Comparison of ENCODE assay signal across 21 cellular contexts in the genomic region with DNA sequence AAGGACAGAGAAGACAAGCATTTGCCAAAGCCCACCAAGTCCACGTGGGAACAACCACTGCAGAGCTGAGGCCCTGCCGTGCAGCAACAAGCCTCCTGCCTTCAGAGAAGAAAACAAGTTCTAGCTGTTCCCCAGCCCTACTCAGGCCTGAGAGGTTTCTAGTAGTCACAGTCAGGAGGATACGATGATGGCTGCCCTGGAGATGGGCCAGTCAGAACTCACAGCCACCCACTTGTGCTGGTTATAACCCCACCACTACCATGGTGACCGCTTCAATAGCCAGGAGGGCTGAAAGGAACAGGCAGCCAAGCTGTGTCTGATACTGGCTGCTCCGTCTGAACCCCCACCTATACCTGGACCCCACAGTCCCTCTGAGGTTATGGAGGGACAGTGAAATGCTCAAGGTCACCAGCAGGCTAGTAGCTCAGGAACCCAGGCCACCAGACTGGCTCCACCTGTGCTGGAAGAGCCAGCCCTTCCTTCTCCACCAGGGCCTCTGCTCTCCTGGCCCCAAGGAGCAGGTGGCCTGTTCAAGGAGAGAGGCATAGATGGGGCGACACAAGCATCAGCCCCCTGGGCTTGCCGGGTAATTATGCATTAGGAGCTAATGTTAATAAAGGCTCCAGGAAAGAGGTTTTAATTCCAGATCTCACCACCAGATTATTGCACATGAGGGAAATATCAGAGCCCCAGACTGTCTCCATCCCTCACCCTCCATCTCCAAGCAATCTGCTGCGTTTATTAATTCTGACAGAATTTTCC.
"Had no signal": no experiment of that assay in that cellular context is flagged by ENCODE, and none has a peak within 500 bp of the region (broad histone marks: within the 10 kb centered on the region; RNA-seq: fewer than 3 reads in every experiment).

No MANE protein-coding gene starts in this region.

- H3K27me3 ChIP-seq: colonic mucosa, neural progenitor cell, upper lobe of left lung had no signal

- H3K4me1 ChIP-seq: colonic mucosa, foreskin keratinocyte, left lung, sigmoid colon, upper lobe of left lung had no signal

- H3K27ac ChIP-seq: colonic mucosa, foreskin keratinocyte, left lung, neural progenitor cell, sigmoid colon, thoracic aorta, upper lobe of left lung had no signal

- H3K9ac ChIP-seq: neural progenitor cell had no signal

- H3K9me3 ChIP-seq: colonic mucosa, left lung, sigmoid colon, thoracic aorta, upper lobe of left lung had no signal

- H3K4me1 Mint-ChIP-seq: central memory CD8-positive, alpha-beta T cell; stimulated activated naive B cell treated with anti-CD40 and anti-IgM and Interleukin-4, amounts not matched to agents 10 μg/mL and 1 μg/mL and 100 μg/mL, for 72 hours had no signal

- H3K9me3 Mint-ChIP-seq: activated CD4-positive, alpha-beta T cell treated with anti-CD3 and anti-CD28 coated beads, Interleukin-2, amount 10 ng/mL, durations not matched to agents 7 days and 5 days; activated naive CD4-positive, alpha-beta T cell treated with anti-CD3 and anti-CD28 coated beads for 36 hours; activated T-cell treated with anti-CD3 and anti-CD28 coated beads, Interleukin-2, amount 50 U/mL, for 24 hours; activated T-helper 2 cell treated with anti-CD3 and anti-CD28 coated beads, Interferon-gamma antibody, Interleukin-2, Interleukin-4, amounts not matched to agents 10 μg/mL and 5 μg/mL and 100 μg/mL, durations not matched to agents 14 hours and 24 hours and 36 hours; central memory CD8-positive, alpha-beta T cell; neural progenitor cell; stimulated activated naive B cell treated with anti-CD40 and anti-IgM and Interleukin-4, amounts not matched to agents 10 μg/mL and 1 μg/mL and 100 μg/mL, for 72 hours had no signal

- ATAC-seq: activated CD8-positive, alpha-beta T cell treated with anti-CD3 and anti-CD28 coated beads, Interleukin-2, amount 10 ng/mL, durations not matched to agents 7 days and 5 days; foreskin keratinocyte; left lung; stimulated activated naive B cell treated with anti-CD40 and anti-IgM and Interleukin-4, amounts not matched to agents 10 μg/mL and 1 μg/mL and 100 μg/mL, for 72 hours had no signal

- H3K27me3 Mint-ChIP-seq: activated CD4-positive, alpha-beta T cell treated with anti-CD3 and anti-CD28 coated beads, Interleukin-2, amount 10 ng/mL, durations not matched to agents 7 days and 5 days had no signal

- DNase-seq: activated CD4-positive, alpha-beta T cell treated with anti-CD3 and anti-CD28 coated beads, Interleukin-2, amount 10 ng/mL, durations not matched to agents 7 days and 5 days; activated CD8-positive, alpha-beta T cell treated with anti-CD3 and anti-CD28 coated beads, Interleukin-2, amount 10 ng/mL, durations not matched to agents 7 days and 5 days; activated naive CD4-positive, alpha-beta T cell treated with anti-CD3 and anti-CD28 coated beads for 36 hours; activated T-cell treated with anti-CD3 and anti-CD28 coated beads, Interleukin-2, amount 50 U/mL, for 24 hours; anterior cingulate cortex; colonic mucosa; foreskin keratinocyte; glutamatergic neuron; kidney; left lung; sigmoid colon; stimulated activated CD4-positive, alpha-beta T cell treated with anti-CD3 and anti-CD28 coated beads, Interleukin-4, amount 100 ng/mL, for 24 hours; stimulated activated naive B cell treated with anti-CD40 and anti-IgM and Interleukin-4, amounts not matched to agents 10 μg/mL and 1 μg/mL and 100 μg/mL, for 72 hours; T-helper 1 cell; T-helper 9 cell; upper lobe of left lung had no signal

- H3K36me3 Mint-ChIP-seq: brain; neural progenitor cell; stimulated activated naive B cell treated with anti-CD40 and anti-IgM and Interleukin-4, amounts not matched to agents 10 μg/mL and 1 μg/mL and 100 μg/mL, for 72 hours had no signal

- H3K4me3 ChIP-seq: colonic mucosa, left lung, neural progenitor cell, sigmoid colon, thoracic aorta, upper lobe of left lung had no signal

- H3K4me3 Mint-ChIP-seq: activated CD4-positive, alpha-beta T cell treated with anti-CD3 and anti-CD28 coated beads, Interleukin-2, amount 10 ng/mL, durations not matched to agents 7 days and 5 days; activated CD8-positive, alpha-beta T cell treated with anti-CD3 and anti-CD28 coated beads, Interleukin-2, amount 10 ng/mL, durations not matched to agents 7 days and 5 days; activated naive CD4-positive, alpha-beta T cell treated with anti-CD3 and anti-CD28 coated beads for 36 hours; activated T-cell treated with anti-CD3 and anti-CD28 coated beads, Interleukin-2, amount 50 U/mL, for 24 hours; brain; central memory CD8-positive, alpha-beta T cell; neural progenitor cell; stimulated activated naive B cell treated with anti-CD40 and anti-IgM and Interleukin-4, amounts not matched to agents 10 μg/mL and 1 μg/mL and 100 μg/mL, for 72 hours had no signal

- H3K36me3 ChIP-seq: colonic mucosa, left lung, neural progenitor cell, sigmoid colon, thoracic aorta, upper lobe of left lung had no signal

- H3K27ac Mint-ChIP-seq: activated CD4-positive, alpha-beta T cell treated with anti-CD3 and anti-CD28 coated beads, Interleukin-2, amount 10 ng/mL, durations not matched to agents 7 days and 5 days; activated CD8-positive, alpha-beta T cell treated with anti-CD3 and anti-CD28 coated beads, Interleukin-2, amount 10 ng/mL, durations not matched to agents 7 days and 5 days; activated naive CD4-positive, alpha-beta T cell treated with anti-CD3 and anti-CD28 coated beads for 36 hours; activated T-cell treated with anti-CD3 and anti-CD28 coated beads, Interleukin-2, amount 50 U/mL, for 24 hours; activated T-helper 2 cell treated with anti-CD3 and anti-CD28 coated beads, Interferon-gamma antibody, Interleukin-2, Interleukin-4, amounts not matched to agents 10 μg/mL and 5 μg/mL and 100 μg/mL, durations not matched to agents 14 hours and 24 hours and 36 hours; neural progenitor cell; stimulated activated naive B cell treated with anti-CD40 and anti-IgM and Interleukin-4, amounts not matched to agents 10 μg/mL and 1 μg/mL and 100 μg/mL, for 72 hours had no signal
